In the genomic region with DNA sequence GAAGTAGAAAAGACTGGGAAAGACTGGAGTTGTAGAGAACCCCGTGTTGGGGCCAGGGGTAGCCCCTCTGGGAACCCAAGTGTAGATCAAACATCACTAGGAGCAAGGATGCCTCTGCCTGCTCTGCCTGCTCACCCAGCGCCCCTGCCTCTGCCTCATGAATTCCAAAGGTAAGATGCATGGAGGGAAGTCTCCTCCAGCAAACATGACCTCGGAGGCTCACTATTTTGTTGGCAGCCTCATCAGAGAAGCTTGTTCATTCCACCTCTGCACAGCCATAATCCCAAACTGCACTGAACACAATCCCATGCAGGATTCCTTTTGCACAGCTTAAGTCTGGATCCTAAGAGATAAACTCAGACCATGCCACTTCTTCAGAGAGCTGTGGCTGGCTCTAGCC, we compare ENCODE assay signal across 1 cellular context.
TF ChIP-seq lines count a peak whose summit lies in the region.

No MANE protein-coding gene starts in this region.

TF ChIP-seq in IMR-90, 13 proteins besides CTCF, POLR2A, EP300 and RAD21:
- TF ChIP-seq, protein P1, sequence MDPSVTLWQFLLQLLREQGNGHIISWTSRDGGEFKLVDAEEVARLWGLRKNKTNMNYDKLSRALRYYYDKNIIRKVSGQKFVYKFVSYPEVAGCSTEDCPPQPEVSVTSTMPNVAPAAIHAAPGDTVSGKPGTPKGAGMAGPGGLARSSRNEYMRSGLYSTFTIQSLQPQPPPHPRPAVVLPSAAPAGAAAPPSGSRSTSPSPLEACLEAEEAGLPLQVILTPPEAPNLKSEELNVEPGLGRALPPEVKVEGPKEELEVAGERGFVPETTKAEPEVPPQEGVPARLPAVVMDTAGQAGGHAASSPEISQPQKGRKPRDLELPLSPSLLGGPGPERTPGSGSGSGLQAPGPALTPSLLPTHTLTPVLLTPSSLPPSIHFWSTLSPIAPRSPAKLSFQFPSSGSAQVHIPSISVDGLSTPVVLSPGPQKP (IDR thresholded peaks at IDR 0.05; ENCODE audit: borderline replicate concordance, low read depth, low read length): no peak
- TF ChIP-seq SMC3 (IDR thresholded peaks at IDR 0.05; ENCODE audit: low read depth, low read length) (no peak), MXI1 (IDR thresholded peaks at IDR 0.05; ENCODE audit: borderline replicate concordance, low read depth, low read length) (no peak), MAZ (IDR thresholded peaks at IDR 0.05; ENCODE audit: borderline replicate concordance, low read depth, low read length) (no peak), FOS (IDR thresholded peaks at IDR 0.05; ENCODE audit: low read depth, low read length) (no peak), NFE2L2 (IDR thresholded peaks at IDR 0.05; ENCODE audit: low read depth, low read length) (no peak), MAFK (IDR thresholded peaks at IDR 0.05; ENCODE audit: low read depth, low read length) (no peak), CEBPB (IDR thresholded peaks at IDR 0.05; ENCODE audit: low read depth, low read length) (no peak), BHLHE40 (IDR thresholded peaks at IDR 0.05; ENCODE audit: low read depth, low read length) (no peak), CHD1 (IDR thresholded peaks at IDR 0.05; ENCODE audit: low read depth, low read length) (no peak), RCOR1 (IDR thresholded peaks at IDR 0.05; ENCODE audit: insufficient replicate concordance, low read length) (no peak)
- TF ChIP-seq, protein P2, sequence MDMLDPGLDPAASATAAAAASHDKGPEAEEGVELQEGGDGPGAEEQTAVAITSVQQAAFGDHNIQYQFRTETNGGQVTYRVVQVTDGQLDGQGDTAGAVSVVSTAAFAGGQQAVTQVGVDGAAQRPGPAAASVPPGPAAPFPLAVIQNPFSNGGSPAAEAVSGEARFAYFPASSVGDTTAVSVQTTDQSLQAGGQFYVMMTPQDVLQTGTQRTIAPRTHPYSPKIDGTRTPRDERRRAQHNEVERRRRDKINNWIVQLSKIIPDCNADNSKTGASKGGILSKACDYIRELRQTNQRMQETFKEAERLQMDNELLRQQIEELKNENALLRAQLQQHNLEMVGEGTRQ (IDR thresholded peaks at IDR 0.05; ENCODE audit: low read depth, low read length): no peak
